Comparison of ENCODE assay signal across 9 cellular contexts in the genomic region with DNA sequence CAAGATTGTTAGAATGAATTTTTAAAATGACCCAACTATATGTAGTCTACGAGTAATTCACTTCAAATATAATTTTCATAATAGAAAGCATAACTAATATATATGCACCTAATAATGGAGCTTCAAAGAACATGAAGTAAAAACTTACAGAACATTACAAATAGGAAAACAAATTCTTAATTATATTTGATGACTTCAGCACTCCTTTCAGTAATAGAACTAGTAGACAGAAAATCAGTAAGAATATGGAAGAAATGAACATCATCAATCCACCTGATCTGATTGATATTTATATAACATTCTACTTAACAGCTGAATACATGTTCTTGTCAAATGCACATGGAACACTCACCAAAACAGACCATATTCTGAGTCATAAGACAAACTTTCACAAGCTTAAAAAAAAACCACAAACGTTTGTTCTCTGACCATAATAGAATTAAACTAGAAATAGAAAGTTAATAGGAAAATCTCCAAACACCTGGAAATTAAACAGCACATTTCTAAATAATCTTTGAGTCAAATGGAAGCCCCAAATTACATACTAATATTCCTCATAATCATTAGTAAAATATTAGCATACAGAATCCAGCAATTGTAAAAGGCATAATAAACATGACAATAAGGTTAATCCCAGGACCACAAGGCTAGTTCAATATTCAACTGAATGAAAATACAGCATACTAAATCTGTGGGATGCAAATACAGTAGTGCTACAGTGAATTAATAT. TPM values are rescaled to one million over a fixed set of nuclear protein-coding genes. Genes with fewer than 3 reads are reported as not detected.
DNase-seq lines count a peak whose midpoint lies in the region; ATAC-seq and TF ChIP-seq lines count a peak whose summit lies in the region.
"Had no signal": no experiment of that assay in that cellular context is flagged by ENCODE, and none has a peak within 500 bp of the region (broad histone marks: within the 10 kb centered on the region; RNA-seq: fewer than 3 reads in every experiment).

No MANE protein-coding gene starts in this region.

- POLR2A ChIA-PET in AG04449 (lab: Yijun Ruan, JAX) = no interaction called here

- WGBS in body of pancreas, 2 donors = 47 to 57% methylated on average over 2 of the region's 2 CpGs

- H3K27me3 ChIP-seq in body of pancreas = no peaks in the 10 kb centered on the region
- H3K27me3 ChIP-seq: neutrophil had no signal

- CTCF ChIA-PET in AG04449 (lab: Yijun Ruan, JAX) = interaction anchor here (1.2 to 1.4 kb wide), 2 partner anchors 13 to 65 kb away, joined by 4 to 8 read pairs; no protein-coding TSS in a partner anchor

- no peak overlapping the region for H3K4me3 Mint-ChIP-seq in chondrocyte (ENCODE audit: unreplicated experiment)

- intact Hi-C loops in body of pancreas (cut with DNase I) = no loop called here

- TF ChIP-seq CTCF in AG04449 (IDR thresholded peaks at IDR 0.05; ENCODE audit: insufficient read depth, low read length, missing control alignments) (no peak), chondrocyte (IDR thresholded peaks at IDR 0.05) (no peak), body of pancreas (IDR thresholded peaks at IDR 0.05) (no peak)

- no peak for TF ChIP-seq POLR2A in body of pancreas (IDR thresholded peaks at IDR 0.05)

- no peaks in the 10 kb centered on the region for H3K36me3 ChIP-seq in body of pancreas (replicated peaks in 1 of 2; ENCODE audit: insufficient read depth in 1 of 2, low read depth in 2 of 2)
- H3K36me3 ChIP-seq: neutrophil had no signal

- H3K27ac Mint-ChIP-seq in chondrocyte (ENCODE audit: unreplicated experiment) = peak overlapping the region; percentile 32

- ATAC-seq in GM19455 (IDR thresholded peaks at IDR 0.05; ENCODE audit: unreplicated experiment) (peak; percentile 89), HG03460 (IDR thresholded peaks at IDR 0.05; ENCODE audit: unreplicated experiment) (peak; percentile 83), body of pancreas (no peak)

- H3K4me1 ChIP-seq in body of pancreas = peaks cover 11% of the 10 kb centered on the region

- H3K27me3 Mint-ChIP-seq in chondrocyte (ENCODE audit: low read depth) = no peaks in the 10 kb centered on the region

- H3K4me3 ChIP-seq in AG04449 (ENCODE audit: low read depth, low read length) = no peak overlapping the region
- H3K4me3 ChIP-seq in body of pancreas = no peak overlapping the region

- DNase-seq in AG04449 (ENCODE audit: low read depth, low spot score) (peak; percentile 4), chondrocyte (ENCODE audit: low spot score) (no peak), SKM-1 (lab: John Stamatoyannopoulos, UW; ENCODE audit: unreplicated experiment) (no peak), CD1c-positive myeloid dendritic cell (ENCODE audit: extremely low spot score) (no peak), body of pancreas (no peak)
- no peak for DNase-seq in activated CD4-positive, alpha-beta T cell treated with anti-CD3 and anti-CD28 coated beads, Interleukin-2, amount 50 U/mL, for 4 hours

- H3K4me1 Mint-ChIP-seq in chondrocyte (ENCODE audit: low read depth) = peaks cover 28% of the 10 kb centered on the region

- no peaks in the 10 kb centered on the region for H3K9me3 ChIP-seq in body of pancreas
- H3K9me3 ChIP-seq: neutrophil had no signal

- peaks cover 10% of the 10 kb centered on the region for H3K9me3 Mint-ChIP-seq in chondrocyte (ENCODE audit: low read depth)

- no peaks in the 10 kb centered on the region for H3K36me3 Mint-ChIP-seq in chondrocyte (ENCODE audit: low read depth)

- no peak overlapping the region for H3K27ac ChIP-seq in body of pancreas

RNA-seq across cellular contexts. Expression of gene BRAF, which starts 48.0 kb away (rescaled TPM):
- total RNA-seq in chondrocyte (19.8 to 24.7 TPM (median 20.9 TPM) in 3 replicates), body of pancreas (10 to 100 TPM; 41.9 to 51.1 TPM)
